Comparison of ENCODE assay signal across 14 cellular contexts in genomic region chr2:37802106-37802791, GRCh38.
DNase-seq lines count a peak whose midpoint lies in the region; ATAC-seq and TF ChIP-seq lines count a peak whose summit lies in the region.
"Had no signal": no experiment of that assay in that cellular context is flagged by ENCODE, and none has a peak within 500 bp of the region (broad histone marks: within the 10 kb centered on the region; RNA-seq: fewer than 3 reads in every experiment).

No MANE protein-coding gene starts in this region.

- TF ChIP-seq CTCF in omental fat pad (IDR thresholded peaks at IDR 0.05): no peak

- ATAC-seq in omental fat pad (ENCODE audit: low FRiP score) (peak; percentile 59), HG02763 (IDR thresholded peaks at IDR 0.05; ENCODE audit: unreplicated experiment) (no peak), HG03521 (IDR thresholded peaks at IDR 0.05; ENCODE audit: unreplicated experiment) (no peak)
- ATAC-seq: GM23338 had no signal

- DNase-seq in DMS53 treated with DMSO at 0.1 percent for 48 hours (lab: John Stamatoyannopoulos, UW; ENCODE audit: unreplicated experiment) (peak; percentile 78), NCI-H510A (lab: John Stamatoyannopoulos, UW) (peak; percentile 47), dedifferentiated amniotic fluid mesenchymal stem cell (ENCODE audit: extremely low spot score) (peak; percentile 45), omental fat pad (ENCODE audit: low spot score) (no peak), midbrain (lab: John Stamatoyannopoulos, UW) (no peak), RKO (ENCODE audit: low spot score) (no peak)
- DNase-seq: activated B cell treated with CpG ODN at 0.5 μM for 24 hours; activated T-cell treated with anti-CD3 and anti-CD28 coated beads, Interleukin-2, amount 50 U/mL, for 24 hours; CD4-positive, alpha-beta memory T cell; NCI-H2107; nephron progenitor cell had no signal

Comparison
In these comparisons a context has a peak if more than half of its experiments do, and no peak if none do; other contexts are left out.
1. DNase-seq: peak in DMS53 treated with DMSO at 0.1 percent for 48 hours (single experiment), NCI-H510A (single experiment) and dedifferentiated amniotic fluid mesenchymal stem cell (single experiment); none in omental fat pad (single experiment), midbrain (single experiment) and RKO (single experiment).